ENCODE assay signal across 8 cellular contexts in the genomic region with DNA sequence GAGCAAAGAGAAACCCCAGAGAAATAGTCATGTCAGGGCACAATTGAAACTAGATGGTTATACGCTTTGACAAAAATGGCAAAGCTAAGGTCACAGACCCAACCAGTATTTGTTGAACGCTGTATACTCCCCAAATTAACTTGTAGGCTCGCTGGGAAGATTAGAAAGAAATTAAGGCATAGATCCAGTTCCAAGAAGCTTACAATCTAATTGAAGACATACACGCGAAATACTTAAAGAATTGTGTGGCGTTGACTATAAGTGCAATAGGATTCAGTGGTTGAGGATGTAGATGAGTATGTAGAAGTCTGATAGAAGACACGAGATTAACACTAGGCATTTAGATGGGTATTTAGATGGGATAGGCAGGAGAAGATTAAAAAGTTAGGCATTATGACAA. TPM values are rescaled to one million over a fixed set of nuclear protein-coding genes. Genes with fewer than 3 reads are reported as not detected.
DNase-seq lines count a peak whose midpoint lies in the region; ATAC-seq and TF ChIP-seq lines count a peak whose summit lies in the region.

No MANE protein-coding gene starts in this region.

- no peak for TF ChIP-seq CTCF in right atrium auricular region (IDR thresholded peaks at IDR 0.05)

- H3K4me3 ChIP-seq in SJSA1: peak overlapping the region; percentile 59
- peak overlapping the region; percentile 64 to 85 for H3K4me3 ChIP-seq in right atrium auricular region
- peak overlapping the region; percentile 63 to 89 (median 81) for H3K4me3 ChIP-seq in skin epidermis

- no peaks in the 10 kb centered on the region for H3K27me3 ChIP-seq in SJSA1 (replicated peaks)
- no peaks in the 10 kb centered on the region for H3K27me3 ChIP-seq in right atrium auricular region

- no peaks in the 10 kb centered on the region for H3K9me3 ChIP-seq in SJSA1 (replicated peaks)
- no peaks in the 10 kb centered on the region for H3K9me3 ChIP-seq in right atrium auricular region

- H3K4me1 ChIP-seq in SJSA1 (replicated peaks) (0 out of 2 replicates have a peak, but pooled peaks cover 3% of the 10 kb centered on the region), right atrium auricular region (peaks cover 0 to 21% of the 10 kb centered on the region in 2 donors)

- H3K27ac ChIP-seq in SJSA1: peak overlapping the region; percentile 7; the same call in 1 of the 2 replicates
- peak overlapping the region; percentile 84 to 88 for H3K27ac ChIP-seq in right atrium auricular region
- H3K27ac ChIP-seq in skin epidermis: peak overlapping the region in 19 of 21 experiments; percentile 65 to 91 (median 84)

- ATAC-seq in GM18499 (IDR thresholded peaks at IDR 0.05; ENCODE audit: insufficient read depth, unreplicated experiment): peak; percentile 0
- no peak for ATAC-seq in GM21381 (IDR thresholded peaks at IDR 0.05; ENCODE audit: unreplicated experiment)
- ATAC-seq in GM18873 (IDR thresholded peaks at IDR 0.05; ENCODE audit: low FRiP score, unreplicated experiment): no peak
- no peak for ATAC-seq in HG03571 (IDR thresholded peaks at IDR 0.05; ENCODE audit: unreplicated experiment)
- ATAC-seq in HG02884 (IDR thresholded peaks at IDR 0.05; ENCODE audit: unreplicated experiment): no peak

- DNase-seq in SJSA1 (ENCODE audit: low read depth in 1 of 2, low spot score in 2 of 2): no peak
- DNase-seq in right atrium auricular region (ENCODE audit: low spot score): no peak

- H3K36me3 ChIP-seq in SJSA1 (no peaks in the 10 kb centered on the region), right atrium auricular region (peaks cover 18% of the 10 kb centered on the region)

RNA-seq across cellular contexts. Expression of a gene that starts 0.5 kb away (rescaled TPM):
- 13.0 and 25.1 TPM in 2 replicates for total RNA-seq in SJSA1 (2014; rRNA removed; shearing (Covaris generic))
- total RNA-seq in right atrium auricular region: 10 to 100 TPM; 28.7 to 44.9 TPM

RNA-seq across cellular contexts. Expression of a gene that starts 0.6 kb away (rescaled TPM):
- 14.4 and 18.6 TPM in 2 replicates for total RNA-seq in SJSA1 (2014; rRNA removed; shearing (Covaris generic))
- total RNA-seq in right atrium auricular region: 10 to 100 TPM; 19.0 to 32.3 TPM

RNA-seq across cellular contexts. Expression of a gene that starts 34.0 kb away (rescaled TPM):
- not detected in 2 replicates for total RNA-seq in SJSA1 (2014; rRNA removed; shearing (Covaris generic))
- total RNA-seq in right atrium auricular region: not detected

Comparison
In these comparisons a context has a peak if more than half of its experiments do, and no peak if none do; other contexts are left out.
1. H3K27ac ChIP-seq: peak in every context shown above with its lines; median percentile 86 in right atrium auricular region; 84 in skin epidermis; 7 in SJSA1.